Comparison of ENCODE assay signal across 1 cellular context in genomic region chr16:29761280-29761651, GRCh38.
TF ChIP-seq lines count a peak whose summit lies in the region.
"Not testable (repeated sequence)": the region's sequence is repeated elsewhere in the genome, so short reads cannot be mapped to it uniquely, and the experiment has no call there.

No MANE protein-coding gene starts in this region.

TF ChIP-seq in HepG2, 621 proteins besides CTCF, POLR2A, EP300 and RAD21:
- TF ChIP-seq ZNF770 (CRISPR knock-in tag; IDR thresholded peaks at IDR 0.05) (peak; percentile 64), ZBTB40 (CRISPR knock-in tag; IDR thresholded peaks at IDR 0.05) (0 out of 2 replicates have a peak, but pooled peaks have one; percentile 4), ZFX (CRISPR knock-in tag; IDR thresholded peaks at IDR 0.05; ENCODE audit: low read depth) (peak; percentile 21; the same call in 1 of the 2 replicates), SNAI1 (CRISPR knock-in tag; IDR thresholded peaks at IDR 0.05; ENCODE audit: borderline replicate concordance) (0 out of 2 replicates have a peak, but pooled peaks have one; percentile 39), MTA1 (CRISPR knock-in tag; IDR thresholded peaks at IDR 0.05; ENCODE audit: borderline replicate concordance) (0 out of 2 replicates have a peak, but pooled peaks have one; percentile 12)
- not testable (repeated sequence) for TF ChIP-seq ZBTB40 (IDR thresholded peaks at IDR 0.05)
